In genomic region chr4:38618510-38618909, GRCh38 we compare ENCODE assay signal across 33 cellular contexts.
"Had no signal": no experiment of that assay in that cellular context is flagged by ENCODE, and none has a peak within 500 bp of the region (broad histone marks: within the 10 kb centered on the region; RNA-seq: fewer than 3 reads in every experiment).

No MANE protein-coding gene starts in this region.

- H3K27me3 ChIP-seq: brain microvascular endothelial cell, Peyer's patch, SJSA1 had no signal

- H3K9me3 ChIP-seq: Peyer's patch, SJSA1, SK-N-SH had no signal

- H3K36me3 Mint-ChIP-seq: activated naive CD4-positive, alpha-beta T cell treated with anti-CD3 and anti-CD28 coated beads, Interleukin-2, amount 50 U/mL, for 24 hours; WTC11 had no signal

- ATAC-seq: PC-3, WTC11 had no signal

- H3K4me1 ChIP-seq: SJSA1 had no signal

- H3K27ac Mint-ChIP-seq: activated CD4-positive, alpha-beta T cell treated with anti-CD3 and anti-CD28 coated beads, Interleukin-2, amount 10 ng/mL, durations not matched to agents 24 days and 14 days; activated T-cell treated with anti-CD3 and anti-CD28 coated beads, Interleukin-2, amount 50 U/mL, for 24 hours; T-helper 1 cell treated with Interleukin-12 subunit alpha and Interleukin-12 subunit beta and Interleukin-4 antibody, amounts not matched to agents 30 μg/mL and 1 μg/mL, for 36 hours; T-helper 2 cell treated with Interferon-gamma antibody and Interleukin-4, amounts not matched to agents 5 μg/mL and 100 μg/mL, for 36 hours; WTC11 had no signal

- H3K4me2 ChIP-seq: KMS-11, SK-N-SH had no signal

- H3K4me3 ChIP-seq: Peyer's patch, SJSA1 had no signal

- DNase-seq: activated CD4-positive, alpha-beta T cell treated with anti-CD3 and anti-CD28 coated beads for 1 hour; activated CD4-positive, alpha-beta T cell treated with anti-CD3 and anti-CD28 coated beads, Interleukin-2, amount 10 ng/mL, durations not matched to agents 24 days and 14 days; activated CD4-positive, alpha-beta T cell treated with anti-CD3 and anti-CD28 coated beads, Interleukin-2, amount 50 U/mL, for 48 hours; activated CD8-positive, alpha-beta memory T cell treated with anti-CD3 and anti-CD28 coated beads, Interleukin-2, amount 50 U/mL, for 4 hours; activated effector memory CD4-positive, alpha-beta T cell treated with anti-CD3 and anti-CD28 coated beads, Interleukin-2, amount 50 U/mL, for 16 hours; activated naive CD4-positive, alpha-beta T cell; activated T-cell treated with anti-CD3 and anti-CD28 coated beads, Interleukin-2, amount 50 U/mL, for 24 hours; amniotic stem cell; aorta; brain microvascular endothelial cell; central memory CD4-positive, alpha-beta T cell; MM.1S; MV-4-11; NCI-H1092; NCI-H1436 treated with DMSO at 0.1 percent for 48 hours; NCI-H1694 treated with DMSO at 0.1 percent for 48 hours; NCI-H2029; NCI-H345; NCI-H524 treated with DMSO at 0.1 percent for 48 hours; NK-92 treated with Interleukin-12 subunit alpha and Interleukin-12 subunit beta, amount 100 ng/mL, for 24 hours; PC-3; Peyer's patch; RPMI8226; SHP77 treated with DMSO at 0.1 percent for 48 hours; SK-N-SH had no signal

- H3K36me3 ChIP-seq: brain microvascular endothelial cell, Peyer's patch, SJSA1 had no signal

- H3K9ac ChIP-seq: KMS-11, SK-N-SH had no signal

- H3K4me3 Mint-ChIP-seq: activated CD4-positive, alpha-beta T cell treated with anti-CD3 and anti-CD28 coated beads, Interleukin-2, amount 10 ng/mL, durations not matched to agents 24 days and 14 days; activated naive CD4-positive, alpha-beta T cell treated with anti-CD3 and anti-CD28 coated beads, Interleukin-2, amount 50 U/mL, for 24 hours; activated T-cell treated with anti-CD3 and anti-CD28 coated beads, Interleukin-2, amount 50 U/mL, for 24 hours; T-helper 1 cell treated with Interleukin-12 subunit alpha and Interleukin-12 subunit beta and Interleukin-4 antibody, amounts not matched to agents 30 μg/mL and 1 μg/mL, for 36 hours; T-helper 2 cell treated with Interferon-gamma antibody and Interleukin-4, amounts not matched to agents 5 μg/mL and 100 μg/mL, for 36 hours; WTC11 had no signal

- H3K27me3 Mint-ChIP-seq: activated naive CD4-positive, alpha-beta T cell treated with anti-CD3 and anti-CD28 coated beads, Interleukin-2, amount 50 U/mL, for 24 hours; activated T-cell treated with anti-CD3 and anti-CD28 coated beads, Interleukin-2, amount 50 U/mL, for 24 hours had no signal

- H3K27ac ChIP-seq: brain microvascular endothelial cell, KMS-11, Peyer's patch, SJSA1 had no signal

- H3K9me3 Mint-ChIP-seq: activated naive CD4-positive, alpha-beta T cell treated with anti-CD3 and anti-CD28 coated beads, Interleukin-2, amount 50 U/mL, for 24 hours; activated T-cell treated with anti-CD3 and anti-CD28 coated beads, Interleukin-2, amount 50 U/mL, for 24 hours; T-helper 2 cell treated with Interferon-gamma antibody and Interleukin-4, amounts not matched to agents 5 μg/mL and 100 μg/mL, for 36 hours had no signal

- FAIRE-seq: colon, TTC549 had no signal
